ENCODE assay signal across 19 cellular contexts in genomic region chr4:182293836-182294235, GRCh38. TPM values are rescaled to one million over a fixed set of nuclear protein-coding genes. Genes with fewer than 3 reads are reported as not detected.
A peak's percentile ranks its signal among the peaks of the same experiment; 100 is the strongest.
DNase-seq lines count a peak whose midpoint lies in the region; ATAC-seq, FAIRE-seq and TF ChIP-seq lines count a peak whose summit lies in the region.
"Had no signal": no experiment of that assay in that cellular context is flagged by ENCODE, and none has a peak within 500 bp of the region (broad histone marks: within the 10 kb centered on the region; RNA-seq: fewer than 3 reads in every experiment).

No MANE protein-coding gene starts in this region.

- H3K27ac Mint-ChIP-seq in MCF 10A (ENCODE audit: low read depth, unreplicated experiment) (peak overlapping the region; percentile 42), astrocyte (ENCODE audit: unreplicated experiment) (peak overlapping the region; percentile 47)
- H3K27ac Mint-ChIP-seq in stimulated activated naive CD8-positive, alpha-beta T cell treated with anti-CD3 and anti-CD28 coated beads, Interleukin-15, amount 100 ng/mL, for 72 hours: no peak overlapping the region
- H3K27ac Mint-ChIP-seq: CD8-positive, alpha-beta memory T cell; HFFc6 had no signal

- no peak for ATAC-seq in GM21381 (IDR thresholded peaks at IDR 0.05; ENCODE audit: unreplicated experiment)
- no peak for ATAC-seq in stimulated activated naive CD8-positive, alpha-beta T cell treated with anti-CD3 and anti-CD28 coated beads, Interleukin-15, amount 100 ng/mL, for 72 hours

- H3K9me3 Mint-ChIP-seq in MCF 10A (ENCODE audit: unreplicated experiment): no peaks in the 10 kb centered on the region
- H3K9me3 Mint-ChIP-seq in astrocyte (ENCODE audit: unreplicated experiment): no peaks in the 10 kb centered on the region
- H3K9me3 Mint-ChIP-seq in stimulated activated naive CD8-positive, alpha-beta T cell treated with anti-CD3 and anti-CD28 coated beads, Interleukin-15, amount 100 ng/mL, for 72 hours: peaks cover 4 to 7% of the 10 kb centered on the region in 2 donors
- H3K9me3 Mint-ChIP-seq: HFFc6 had no signal

- H3K23ac ChIP-seq in mesendoderm (ENCODE audit: low read length): no peak overlapping the region

- no peak for TF ChIP-seq EP300 in transverse colon (IDR thresholded peaks at IDR 0.05; ENCODE audit: low read depth)

- dilution Hi-C loops in mammary epithelial cell (cut with HindIII; ENCODE audit: low sequenced_read_pairs): no loop called here

- H3K4me1 ChIP-seq in mammary epithelial cell (ENCODE audit: insufficient read depth, low read length) (peaks cover 7% of the 10 kb centered on the region), astrocyte (ENCODE audit: insufficient read depth, low read length) (peaks cover 6% of the 10 kb centered on the region), mesendoderm (ENCODE audit: control insufficient read depth, low read depth, low read length) (peaks cover 8% of the 10 kb centered on the region), transverse colon (no peaks in the 10 kb centered on the region)
- H3K4me1 ChIP-seq: Caco-2 had no signal

- no peak overlapping the region for H2BK120ac ChIP-seq in mesendoderm (ENCODE audit: low read depth, low read length)

- no peaks in the 10 kb centered on the region for H3K27me3 ChIP-seq in mammary epithelial cell (ENCODE audit: insufficient read depth, low read length)
- H3K27me3 ChIP-seq in astrocyte (ENCODE audit: insufficient read depth, low read length): no peaks in the 10 kb centered on the region
- no peaks in the 10 kb centered on the region for H3K27me3 ChIP-seq in mesendoderm (ENCODE audit: insufficient read depth, low read length, poor library complexity)
- H3K27me3 ChIP-seq in transverse colon: no peaks in the 10 kb centered on the region
- H3K27me3 ChIP-seq: BLaER1 had no signal

- H3K4me3 Mint-ChIP-seq in MCF 10A (ENCODE audit: unreplicated experiment) (no peak overlapping the region), astrocyte (ENCODE audit: unreplicated experiment) (no peak overlapping the region)
- no peak overlapping the region for H3K4me3 Mint-ChIP-seq in stimulated activated naive CD8-positive, alpha-beta T cell treated with anti-CD3 and anti-CD28 coated beads, Interleukin-15, amount 100 ng/mL, for 72 hours
- H3K4me3 Mint-ChIP-seq: CD8-positive, alpha-beta memory T cell; HFFc6 had no signal

- no peak for FAIRE-seq in astrocyte (lab: Jason Lieb, UNC)

- H3K27me3 Mint-ChIP-seq in MCF 10A (ENCODE audit: insufficient read depth, unreplicated experiment): no peaks in the 10 kb centered on the region
- no peaks in the 10 kb centered on the region for H3K27me3 Mint-ChIP-seq in astrocyte (ENCODE audit: low read depth, unreplicated experiment)
- H3K27me3 Mint-ChIP-seq in stimulated activated naive CD8-positive, alpha-beta T cell treated with anti-CD3 and anti-CD28 coated beads, Interleukin-15, amount 100 ng/mL, for 72 hours: no peaks in the 10 kb centered on the region
- H3K27me3 Mint-ChIP-seq: CD8-positive, alpha-beta memory T cell had no signal

- H4K20me1 ChIP-seq in mammary epithelial cell (ENCODE audit: insufficient read depth, low read length) (no peaks in the 10 kb centered on the region), astrocyte (ENCODE audit: insufficient read depth, low read length) (no peaks in the 10 kb centered on the region)
- H4K20me1 ChIP-seq: BLaER1 had no signal

- no TSS peak for BruUV-seq in MCF 10A (replicated peaks; lab: Mats Ljungman, UMichigan)
- BruUV-seq in mammary epithelial cell (replicated peaks; lab: Mats Ljungman, UMichigan): no TSS peak

- H2BK5ac ChIP-seq in mesendoderm (ENCODE audit: low read length): no peak overlapping the region

- CTCF ChIA-PET in MCF 10A (lab: Yijun Ruan, JAX): interaction anchor here (0.7 kb wide), 1 partner anchor 714 kb away, joined by 4 read pairs; no protein-coding TSS in a partner anchor
- CTCF ChIA-PET in mammary epithelial cell (lab: Charles Lee; ENCODE audit: low non-redundant PET): no interaction called here

- TF ChIP-seq POLR2A in transverse colon (IDR thresholded peaks at IDR 0.05): no peak

- H3K18ac ChIP-seq in mesendoderm (ENCODE audit: low read length): no peak overlapping the region

- 92% methylated on average over 10 of the region's 10 CpGs for WGBS in mammary epithelial cell (ENCODE audit: low coverage, missing lambda C conversion rate)
- WGBS in mesendoderm (ENCODE audit: extremely low coverage, insufficient coverage, low lambda C conversion rate): no CpG with 5 or more reads among the region's 10 CpGs
- 51 to 67% methylated on average over 4 to 10 of the region's 10 CpGs for WGBS in transverse colon (ENCODE audit: low coverage in 1 of 2), 2 donors

- H3K4me1 Mint-ChIP-seq in MCF 10A (ENCODE audit: insufficient read depth, unreplicated experiment) (peaks cover 16% of the 10 kb centered on the region), astrocyte (ENCODE audit: low read depth, unreplicated experiment) (peaks cover 30% of the 10 kb centered on the region)
- H3K4me1 Mint-ChIP-seq in stimulated activated naive CD8-positive, alpha-beta T cell treated with anti-CD3 and anti-CD28 coated beads, Interleukin-15, amount 100 ng/mL, for 72 hours: no peaks in the 10 kb centered on the region
- H3K4me1 Mint-ChIP-seq: CD8-positive, alpha-beta memory T cell had no signal

- H3K9ac ChIP-seq in mammary epithelial cell (ENCODE audit: insufficient read depth, low read length) (no peak overlapping the region), astrocyte (ENCODE audit: low read length) (no peak overlapping the region), mesendoderm (ENCODE audit: low read length) (peak overlapping the region; percentile 25)
- H3K9ac ChIP-seq: BLaER1, GM23248 had no signal

- no peak overlapping the region for H4K8ac ChIP-seq in mesendoderm (ENCODE audit: low read depth, low read length)

- H3K4me2 ChIP-seq in mammary epithelial cell (ENCODE audit: insufficient read depth, low read depth, low read length) (no peak overlapping the region), astrocyte (ENCODE audit: low read length) (no peak overlapping the region), mesendoderm (ENCODE audit: low read length) (no peak overlapping the region)
- H3K4me2 ChIP-seq: BLaER1 had no signal

- H3K27ac ChIP-seq in mammary epithelial cell (ENCODE audit: insufficient read depth, low read depth, low read length) (no peak overlapping the region), astrocyte (ENCODE audit: low read depth, low read length) (no peak overlapping the region), mesendoderm (ENCODE audit: low read depth, low read length) (no peak overlapping the region), transverse colon (no peak overlapping the region)
- H3K27ac ChIP-seq: BLaER1, GM23248, HL-60 had no signal

- peaks cover 1% of the 10 kb centered on the region for H3K79me1 ChIP-seq in mesendoderm (ENCODE audit: low read length)

- H3K9me3 ChIP-seq in mammary epithelial cell (replicated peaks; ENCODE audit: insufficient read depth, low read length) (no peaks in the 10 kb centered on the region), astrocyte (ENCODE audit: insufficient read depth, low read depth, low read length) (no peaks in the 10 kb centered on the region), transverse colon (no peaks in the 10 kb centered on the region)
- H3K9me3 ChIP-seq: BLaER1, Caco-2 had no signal

- no peak overlapping the region for H4K5ac ChIP-seq in mesendoderm (ENCODE audit: low read length)

- H3K4me3 ChIP-seq in mammary epithelial cell (replicated peaks in 1 of 3; ENCODE audit: insufficient read depth in 1 of 3, low read depth in 2 of 3, low read length in 3 of 3) (no peak overlapping the region), astrocyte (ENCODE audit: insufficient read depth, low read depth, low read length) (no peak overlapping the region), mesendoderm (ENCODE audit: low read length) (no peak overlapping the region), transverse colon (no peak overlapping the region)
- H3K4me3 ChIP-seq: BLaER1, GM23248 had no signal

- POLR2A ChIA-PET in MCF 10A (lab: Yijun Ruan, JAX): no interaction called here

- TF ChIP-seq CTCF in MCF 10A (IDR thresholded peaks at IDR 0.05; ENCODE audit: unreplicated experiment): no peak
- no peak for TF ChIP-seq CTCF in mammary epithelial cell (conservative IDR thresholded peaks at IDR 0.05 in 1 of 2, IDR thresholded peaks at IDR 0.05 in 1 of 2; ENCODE audit: extremely low read depth in 1 of 2, insufficient read depth in 1 of 2, low read depth in 1 of 2, low read length in 2 of 2)
- TF ChIP-seq CTCF in astrocyte (IDR thresholded peaks at IDR 0.05; ENCODE audit: insufficient read depth, low read depth, low read length): no peak
- no peak for TF ChIP-seq CTCF in transverse colon (IDR thresholded peaks at IDR 0.05)

- no peak overlapping the region for H2AK5ac ChIP-seq in mesendoderm (ENCODE audit: low read length)

- H3K36me3 ChIP-seq in mammary epithelial cell (ENCODE audit: insufficient read depth, low read length) (no peaks in the 10 kb centered on the region), astrocyte (ENCODE audit: insufficient read depth, low read length) (no peaks in the 10 kb centered on the region), mesendoderm (ENCODE audit: control insufficient read depth, insufficient read depth, low read length) (no peaks in the 10 kb centered on the region), transverse colon (no peaks in the 10 kb centered on the region)
- H3K36me3 ChIP-seq: BLaER1 had no signal

- H3K4ac ChIP-seq in mesendoderm (ENCODE audit: low read depth, low read length): no peak overlapping the region

- peaks cover 5% of the 10 kb centered on the region for H3K79me2 ChIP-seq in mammary epithelial cell (ENCODE audit: insufficient read depth, low read length)
- peaks cover 11% of the 10 kb centered on the region for H3K79me2 ChIP-seq in astrocyte (ENCODE audit: insufficient read depth, low read length)
- H3K79me2 ChIP-seq in mesendoderm (ENCODE audit: control insufficient read depth, insufficient read depth, low read length): no peaks in the 10 kb centered on the region

- intact Hi-C loops in MCF 10A (cut with micrococcal nuclease): no loop called here
- intact Hi-C loops in mammary epithelial cell (cut with micrococcal nuclease): no loop called here
- intact Hi-C loops in transverse colon (cut with DNase I; ENCODE audit: low total_unique reads): no loop called here

- no peak overlapping the region for H2AFZ ChIP-seq in mammary epithelial cell (ENCODE audit: low read depth, low read length)
- H2AFZ ChIP-seq in astrocyte (ENCODE audit: low read depth, low read length): no peak overlapping the region
- H2AFZ ChIP-seq: GM23248 had no signal

- in situ Hi-C loops in mammary epithelial cell (cut with MboI; ENCODE audit: low sequenced_read_pairs in 2 of 2) (no loop called here), transverse colon (cut with MboI; ENCODE audit: low pct_ligation_motif_present in 1 of 4, low pct_unique_long_range_greater_than_20kb in 1 of 4, low sequenced_read_pairs in 3 of 4) (no loop called here)

- no peak overlapping the region for H3K56ac ChIP-seq in mesendoderm (ENCODE audit: low read length)

- peaks cover 12% of the 10 kb centered on the region for H3K36me3 Mint-ChIP-seq in MCF 10A (ENCODE audit: insufficient read depth, unreplicated experiment)
- peaks cover 11% of the 10 kb centered on the region for H3K36me3 Mint-ChIP-seq in astrocyte (ENCODE audit: low read depth, unreplicated experiment)
- H3K36me3 Mint-ChIP-seq: CD8-positive, alpha-beta memory T cell had no signal

- DNase-seq in MCF 10A (ENCODE audit: unreplicated experiment): no peak
- DNase-seq in mammary epithelial cell: no peak
- DNase-seq in astrocyte (ENCODE audit: low read depth): no peak
- peak; percentile 52 for DNase-seq in mesendoderm
- DNase-seq in transverse colon: no peak
- no peak for DNase-seq in T-helper 1 cell
- DNase-seq in stimulated activated naive CD8-positive, alpha-beta T cell treated with anti-CD3 and anti-CD28 coated beads, Interleukin-15, amount 100 ng/mL, for 72 hours: no peak
- DNase-seq: 8988T; AML-193; Caco-2; CD8-positive, alpha-beta memory T cell; DMS53; GM23248; HCEC 1CT; HFFc6; IMR-90 had no signal

- H2BK15ac ChIP-seq in mesendoderm (replicated peaks; ENCODE audit: low read depth): no peak overlapping the region

RNA-seq across cellular contexts. Expression of gene TENM3, which starts 50.6 kb away (rescaled TPM):
- total RNA-seq in MCF 10A (2022) (34.1 and 44.4 TPM in 2 replicates), mammary epithelial cell (10 to 100 TPM; 43.2 to 54.9 TPM), astrocyte (127 TPM in 2 replicates), transverse colon (1 to 10 TPM; 3.4 to 9.8 (median 6.9) TPM)
- polyA plus RNA-seq in mammary epithelial cell: 24.5 TPM
- polyA minus RNA-seq in mammary epithelial cell: 104 TPM
- 20.7 TPM for polyA plus RNA-seq in mesendoderm (2013, experiment 1 of 2)
- 20.5 TPM for polyA plus RNA-seq in mesendoderm (2013, experiment 2 of 2)
- total RNA-seq: CD8-positive, alpha-beta memory T cell had no signal
- polyA plus RNA-seq: CD8-positive, alpha-beta memory T cell had no signal

Comparison
In these comparisons a context has a peak if more than half of its experiments do, and no peak if none do; other contexts are left out.
1. H3K27ac Mint-ChIP-seq: peak in MCF 10A (single experiment) and astrocyte (single experiment); none in stimulated activated naive CD8-positive, alpha-beta T cell treated with anti-CD3 and anti-CD28 coated beads, Interleukin-15, amount 100 ng/mL, for 72 hours (0 of 2).